37 cellular contexts compared by ENCODE assay signal in genomic region chr2:168062054-168062453, GRCh38.
"Had no signal": no experiment of that assay in that cellular context is flagged by ENCODE, and none has a peak within 500 bp of the region (broad histone marks: within the 10 kb centered on the region; RNA-seq: fewer than 3 reads in every experiment).

No MANE protein-coding gene starts in this region.

- H3K27ac Mint-ChIP-seq: activated CD4-positive, alpha-beta memory T cell treated with anti-CD3 and anti-CD28 coated beads for 36 hours; activated CD4-positive, alpha-beta T cell treated with anti-CD3 and anti-CD28 coated beads for 36 hours; activated CD4-positive, alpha-beta T cell treated with anti-CD3 and anti-CD28 coated beads, Interleukin-2, amount 10 ng/mL, durations not matched to agents 24 days and 14 days; activated CD8-positive, alpha-beta memory T cell treated with anti-CD3 and anti-CD28 coated beads, Interleukin-2, amount 10 ng/mL, durations not matched to agents 7 days and 5 days; activated CD8-positive, alpha-beta T cell treated with anti-CD3 and anti-CD28 coated beads, Interleukin-2, amount 10 ng/mL, durations not matched to agents 7 days and 5 days; activated naive CD4-positive, alpha-beta T cell treated with anti-CD3 and anti-CD28 coated beads for 36 hours; activated naive CD4-positive, alpha-beta T cell treated with anti-CD3 and anti-CD28 coated beads, Interleukin-2, amount 50 U/mL, for 24 hours; activated naive CD8-positive, alpha-beta T cell treated with anti-CD3 and anti-CD28 coated beads for 36 hours; activated naive CD8-positive, alpha-beta T cell treated with anti-CD3 and anti-CD28 coated beads, Interleukin-2, amount 50 U/mL, for 24 hours; activated T-cell treated with anti-CD3 and anti-CD28 coated beads, Interleukin-2, amount 50 U/mL, for 24 hours; activated T-cell treated with anti-CD3 and anti-CD28 coated beads, Interleukin-2, amount 50 U/mL, for 72 hours; dendritic cell treated with granulocyte-macrophage colony-stimulating factor and Interleukin-4, amounts not matched to agents 40 ng/mL and 50 ng/mL, for 4 days; endodermal cell; WTC11 had no signal

- H3K36me3 ChIP-seq: adrenal gland, breast epithelium, gastrocnemius medialis had no signal

- H3K27me3 Mint-ChIP-seq: activated CD4-positive, alpha-beta memory T cell treated with anti-CD3 and anti-CD28 coated beads for 36 hours; activated CD4-positive, alpha-beta T cell treated with anti-CD3 and anti-CD28 coated beads for 36 hours; activated CD4-positive, alpha-beta T cell treated with anti-CD3 and anti-CD28 coated beads, Interleukin-2, amount 10 ng/mL, durations not matched to agents 24 days and 14 days; activated CD8-positive, alpha-beta memory T cell treated with anti-CD3 and anti-CD28 coated beads, Interleukin-2, amount 10 ng/mL, durations not matched to agents 7 days and 5 days; activated naive CD4-positive, alpha-beta T cell treated with anti-CD3 and anti-CD28 coated beads, Interleukin-2, amount 50 U/mL, for 24 hours; activated naive CD8-positive, alpha-beta T cell treated with anti-CD3 and anti-CD28 coated beads for 36 hours; activated naive CD8-positive, alpha-beta T cell treated with anti-CD3 and anti-CD28 coated beads, Interleukin-2, amount 50 U/mL, for 24 hours; activated T-cell treated with anti-CD3 and anti-CD28 coated beads, Interleukin-2, amount 50 U/mL, for 24 hours; brain; dendritic cell treated with granulocyte-macrophage colony-stimulating factor and Interleukin-4, amounts not matched to agents 40 ng/mL and 50 ng/mL, for 4 days had no signal

- H3K4me3 ChIP-seq: adrenal gland, breast epithelium, cardiac muscle cell, coronary artery, esophagus muscularis mucosa, gastrocnemius medialis, heart left ventricle had no signal

- H3K9me3 ChIP-seq: adrenal gland, breast epithelium, esophagus muscularis mucosa, gastrocnemius medialis, heart left ventricle had no signal

- H3K27me3 ChIP-seq: adrenal gland, breast epithelium, cardiac muscle cell, dorsolateral prefrontal cortex, esophagus muscularis mucosa, foreskin keratinocyte, gastrocnemius medialis, heart left ventricle had no signal

- ATAC-seq: activated CD4-positive, alpha-beta T cell treated with anti-CD3 and anti-CD28 coated beads for 36 hours; activated CD8-positive, alpha-beta memory T cell treated with anti-CD3 and anti-CD28 coated beads, Interleukin-2, amount 10 ng/mL, durations not matched to agents 7 days and 5 days; activated CD8-positive, alpha-beta T cell treated with anti-CD3 and anti-CD28 coated beads, Interleukin-2, amount 10 ng/mL, durations not matched to agents 7 days and 5 days; activated naive CD8-positive, alpha-beta T cell treated with anti-CD3 and anti-CD28 coated beads, Interleukin-2, amount 50 U/mL, for 24 hours; activated T-cell treated with anti-CD3 and anti-CD28 coated beads, Interleukin-2, amount 50 U/mL, for 72 hours; foreskin keratinocyte; gastrocnemius medialis; heart left ventricle; WTC11 had no signal

- H3K9me3 Mint-ChIP-seq: activated CD4-positive, alpha-beta memory T cell treated with anti-CD3 and anti-CD28 coated beads for 36 hours; activated CD4-positive, alpha-beta T cell treated with anti-CD3 and anti-CD28 coated beads, Interleukin-2, amount 10 ng/mL, durations not matched to agents 24 days and 14 days; activated naive CD4-positive, alpha-beta T cell treated with anti-CD3 and anti-CD28 coated beads for 36 hours; activated naive CD4-positive, alpha-beta T cell treated with anti-CD3 and anti-CD28 coated beads, Interleukin-2, amount 50 U/mL, for 24 hours; activated naive CD8-positive, alpha-beta T cell treated with anti-CD3 and anti-CD28 coated beads for 36 hours; activated naive CD8-positive, alpha-beta T cell treated with anti-CD3 and anti-CD28 coated beads, Interleukin-2, amount 50 U/mL, for 24 hours; activated T-cell treated with anti-CD3 and anti-CD28 coated beads, Interleukin-2, amount 50 U/mL, for 24 hours; activated T-cell treated with anti-CD3 and anti-CD28 coated beads, Interleukin-2, amount 50 U/mL, for 72 hours; brain; dendritic cell treated with granulocyte-macrophage colony-stimulating factor and Interleukin-4, amounts not matched to agents 40 ng/mL and 50 ng/mL, for 4 days; endodermal cell; WTC11 had no signal

- H3K36me3 Mint-ChIP-seq: WTC11 had no signal

- H3K4me1 Mint-ChIP-seq: activated CD4-positive, alpha-beta T cell treated with anti-CD3 and anti-CD28 coated beads, Interleukin-2, amount 10 ng/mL, durations not matched to agents 24 days and 14 days; activated CD8-positive, alpha-beta memory T cell treated with anti-CD3 and anti-CD28 coated beads, Interleukin-2, amount 10 ng/mL, durations not matched to agents 7 days and 5 days; activated naive CD8-positive, alpha-beta T cell treated with anti-CD3 and anti-CD28 coated beads for 36 hours; activated naive CD8-positive, alpha-beta T cell treated with anti-CD3 and anti-CD28 coated beads, Interleukin-2, amount 50 U/mL, for 24 hours had no signal

- H3K4me1 ChIP-seq: breast epithelium, esophagus muscularis mucosa, foreskin keratinocyte, gastrocnemius medialis had no signal

- H3K4me3 Mint-ChIP-seq: activated CD4-positive, alpha-beta memory T cell treated with anti-CD3 and anti-CD28 coated beads for 36 hours; activated CD4-positive, alpha-beta T cell treated with anti-CD3 and anti-CD28 coated beads for 36 hours; activated CD4-positive, alpha-beta T cell treated with anti-CD3 and anti-CD28 coated beads, Interleukin-2, amount 10 ng/mL, durations not matched to agents 24 days and 14 days; activated CD8-positive, alpha-beta memory T cell treated with anti-CD3 and anti-CD28 coated beads, Interleukin-2, amount 10 ng/mL, durations not matched to agents 7 days and 5 days; activated CD8-positive, alpha-beta T cell treated with anti-CD3 and anti-CD28 coated beads, Interleukin-2, amount 10 ng/mL, durations not matched to agents 7 days and 5 days; activated naive CD4-positive, alpha-beta T cell treated with anti-CD3 and anti-CD28 coated beads for 36 hours; activated naive CD4-positive, alpha-beta T cell treated with anti-CD3 and anti-CD28 coated beads, Interleukin-2, amount 50 U/mL, for 24 hours; activated naive CD8-positive, alpha-beta T cell treated with anti-CD3 and anti-CD28 coated beads for 36 hours; activated naive CD8-positive, alpha-beta T cell treated with anti-CD3 and anti-CD28 coated beads, Interleukin-2, amount 50 U/mL, for 24 hours; activated T-cell treated with anti-CD3 and anti-CD28 coated beads, Interleukin-2, amount 50 U/mL, for 24 hours; activated T-cell treated with anti-CD3 and anti-CD28 coated beads, Interleukin-2, amount 50 U/mL, for 72 hours; brain; dendritic cell treated with granulocyte-macrophage colony-stimulating factor and Interleukin-4, amounts not matched to agents 40 ng/mL and 50 ng/mL, for 4 days; endodermal cell; WTC11 had no signal

- DNase-seq: activated CD4-positive, alpha-beta memory T cell treated with anti-CD3 and anti-CD28 coated beads for 36 hours; activated CD4-positive, alpha-beta T cell treated with anti-CD3 and anti-CD28 coated beads for 36 hours; activated CD4-positive, alpha-beta T cell treated with anti-CD3 and anti-CD28 coated beads, Interleukin-2, amount 10 ng/mL, durations not matched to agents 24 days and 14 days; activated CD4-positive, CD25-positive, alpha-beta regulatory T cell treated with anti-CD3 and anti-CD28 coated beads, Interleukin-2, amount 50 U/mL, for 72 hours; activated CD8-positive, alpha-beta memory T cell treated with anti-CD3 and anti-CD28 coated beads, Interleukin-2, amount 10 ng/mL, durations not matched to agents 7 days and 5 days; activated CD8-positive, alpha-beta memory T cell treated with anti-CD3 and anti-CD28 coated beads, Interleukin-2, amount 50 U/mL, for 4 hours; activated CD8-positive, alpha-beta T cell treated with anti-CD3 and anti-CD28 coated beads, Interleukin-2, amount 10 ng/mL, durations not matched to agents 7 days and 5 days; activated effector memory CD4-positive, alpha-beta T cell treated with Interleukin-2 at 50 U/mL for 16 hours; activated gamma-delta T cell treated with Interleukin-2 at 50 U/mL for 16 hours; activated naive CD4-positive, alpha-beta T cell treated with anti-CD3 and anti-CD28 coated beads for 36 hours; activated naive CD8-positive, alpha-beta T cell treated with anti-CD3 and anti-CD28 coated beads for 36 hours; activated naive CD8-positive, alpha-beta T cell treated with anti-CD3 and anti-CD28 coated beads, Interleukin-2, amount 50 U/mL, for 24 hours; activated T-cell treated with anti-CD3 and anti-CD28 coated beads, Interleukin-2, amount 50 U/mL, for 24 hours; activated T-cell treated with anti-CD3 and anti-CD28 coated beads, Interleukin-2, amount 50 U/mL, for 72 hours; adrenal gland; amygdala; aorta; central memory CD4-positive, alpha-beta T cell; cerebellar nuclear complex; dorsolateral prefrontal cortex; effector memory CD4-positive, alpha-beta T cell; endodermal cell; erythroblast; foreskin keratinocyte; gastrocnemius medialis; glutamatergic neuron; heart left ventricle; T-helper 2 cell had no signal

- H3K27ac ChIP-seq: adrenal gland, breast epithelium, cardiac muscle cell, coronary artery, esophagus muscularis mucosa, foreskin keratinocyte, gastrocnemius medialis, heart left ventricle, VCaP had no signal
